27 cellular contexts compared by ENCODE assay signal in the genomic region with DNA sequence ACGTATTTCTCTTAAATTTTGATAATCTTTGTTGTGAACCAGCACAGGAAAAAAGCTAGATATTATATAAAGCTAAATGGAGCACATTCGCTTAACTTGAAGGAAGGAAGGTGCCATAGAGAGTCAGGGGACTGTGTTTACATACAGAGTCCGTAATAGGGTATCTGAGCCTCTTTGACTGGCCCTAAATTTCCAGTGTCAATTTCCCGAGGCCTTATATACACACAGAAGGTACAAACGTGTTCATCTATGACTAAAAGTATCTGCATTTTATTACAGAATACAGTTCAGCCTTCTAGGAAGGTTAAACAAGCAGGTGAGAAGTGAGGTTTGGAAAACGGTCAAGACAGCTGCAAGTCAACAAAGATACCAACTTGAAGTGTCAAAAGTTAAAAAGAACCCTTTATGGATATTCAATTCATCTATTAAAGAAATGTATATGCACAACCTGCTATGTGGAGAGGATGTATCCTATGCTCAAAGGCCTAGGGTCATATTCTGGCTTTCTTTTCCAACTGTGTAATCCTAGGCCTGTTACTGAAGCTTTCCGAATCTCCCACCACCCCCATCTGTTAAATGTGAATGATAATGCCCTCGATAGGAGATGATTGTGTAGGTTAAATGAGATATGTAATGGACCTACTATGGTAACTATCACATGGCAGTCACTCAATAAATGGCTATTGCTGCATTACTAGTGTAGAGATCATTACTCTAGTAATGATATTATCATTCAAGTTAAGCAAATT.
"Had no signal": no experiment of that assay in that cellular context is flagged by ENCODE, and none has a peak within 500 bp of the region (broad histone marks: within the 10 kb centered on the region; RNA-seq: fewer than 3 reads in every experiment).

No MANE protein-coding gene starts in this region.

- H3K4me3 ChIP-seq: left lung, lower lobe of right lung, pancreas, prostate gland, skin epidermis, spleen, suprapubic skin, thoracic aorta, tibial artery, upper lobe of right lung had no signal

- DNase-seq: immature natural killer cell; kidney; left colon; left lung; lower lobe of right lung; mammary epithelial cell; mesenchymal stem cell; naive thymus-derived CD8-positive, alpha-beta T cell; nucleus accumbens; pancreas; posterior cingulate gyrus; retina; right cardiac atrium; spleen; stimulated activated CD4-positive, alpha-beta T cell treated with anti-CD3 and anti-CD28 coated beads, Interleukin-4, amount 100 ng/mL, for 24 hours; stimulated activated naive CD4-positive, alpha-beta T cell; tibial artery; trophoblast cell; upper lobe of right lung had no signal

- H3K36me3 ChIP-seq: left lung, lower lobe of right lung, pancreas, prostate gland, spleen, suprapubic skin, thoracic aorta, tibial artery, upper lobe of right lung had no signal

- H3K27me3 ChIP-seq: left lung, pancreas, suprapubic skin, tibial artery had no signal

- H3K4me3 Mint-ChIP-seq: immature natural killer cell; naive thymus-derived CD8-positive, alpha-beta T cell; nephron; neural crest cell; stimulated activated effector memory CD8-positive, alpha-beta T cell treated with anti-CD3 and anti-CD28 coated beads, Interleukin-12 subunit alpha, Interleukin-12 subunit beta, amount 100 ng/mL, for 72 hours; stimulated activated naive CD8-positive, alpha-beta T cell treated with anti-CD3 and anti-CD28 coated beads, Interleukin-15, Interleukin-2, amounts not matched to agents 100 ng/mL and 50 ng/mL, for 24 hours had no signal

- H3K27ac ChIP-seq: left lung, lower lobe of right lung, pancreas, prostate gland, skin epidermis, spleen, suprapubic skin, thoracic aorta, tibial artery, upper lobe of right lung had no signal

- H3K9me3 Mint-ChIP-seq: immature natural killer cell; naive thymus-derived CD8-positive, alpha-beta T cell; nephron; neural crest cell; stimulated activated effector memory CD8-positive, alpha-beta T cell treated with anti-CD3 and anti-CD28 coated beads, Interleukin-12 subunit alpha, Interleukin-12 subunit beta, amount 100 ng/mL, for 72 hours; stimulated activated naive CD8-positive, alpha-beta T cell treated with anti-CD3 and anti-CD28 coated beads, Interleukin-15, Interleukin-2, amounts not matched to agents 100 ng/mL and 50 ng/mL, for 24 hours had no signal

- H3K4me1 Mint-ChIP-seq: naive thymus-derived CD8-positive, alpha-beta T cell; nephron; neural crest cell; stimulated activated effector memory CD8-positive, alpha-beta T cell treated with anti-CD3 and anti-CD28 coated beads, Interleukin-12 subunit alpha, Interleukin-12 subunit beta, amount 100 ng/mL, for 72 hours had no signal

- H3K27ac Mint-ChIP-seq: immature natural killer cell; naive thymus-derived CD8-positive, alpha-beta T cell; nephron; stimulated activated effector memory CD8-positive, alpha-beta T cell treated with anti-CD3 and anti-CD28 coated beads, Interleukin-12 subunit alpha, Interleukin-12 subunit beta, amount 100 ng/mL, for 72 hours; stimulated activated naive CD8-positive, alpha-beta T cell treated with anti-CD3 and anti-CD28 coated beads, Interleukin-15, Interleukin-2, amounts not matched to agents 100 ng/mL and 50 ng/mL, for 24 hours had no signal

- H3K4me1 ChIP-seq: left lung, lower lobe of right lung, pancreas, prostate gland, spleen, tibial artery, upper lobe of right lung had no signal

- H3K9me3 ChIP-seq: left lung, lower lobe of right lung, pancreas, prostate gland, spleen, suprapubic skin, thoracic aorta, tibial artery, upper lobe of right lung had no signal

- H3K36me3 Mint-ChIP-seq: immature natural killer cell; naive thymus-derived CD8-positive, alpha-beta T cell; stimulated activated effector memory CD8-positive, alpha-beta T cell treated with anti-CD3 and anti-CD28 coated beads, Interleukin-12 subunit alpha, Interleukin-12 subunit beta, amount 100 ng/mL, for 72 hours had no signal
